ENCODE assay signal across 19 cellular contexts in the genomic region with DNA sequence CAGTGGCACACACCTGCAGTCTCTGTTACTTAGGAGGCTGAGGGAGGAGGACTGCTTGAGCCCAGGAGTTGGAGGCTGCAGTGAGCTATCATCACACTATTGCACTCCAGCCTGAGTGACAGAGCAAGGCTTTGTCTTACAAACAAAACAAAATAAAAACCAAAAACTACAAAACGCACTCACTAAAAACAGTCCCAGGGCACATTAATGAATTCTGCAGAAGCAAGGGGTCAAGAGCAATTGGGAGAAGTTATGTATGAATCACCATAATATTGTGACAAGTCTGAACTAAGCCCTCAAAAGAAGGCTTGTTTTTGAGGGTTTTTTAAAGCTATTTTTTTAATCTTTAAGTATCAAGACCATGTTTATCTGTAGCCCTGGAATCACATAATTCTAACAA.
"Had no signal": no experiment of that assay in that cellular context is flagged by ENCODE, and none has a peak within 500 bp of the region (broad histone marks: within the 10 kb centered on the region; RNA-seq: fewer than 3 reads in every experiment).

No MANE protein-coding gene starts in this region.

- H3K4me1 ChIP-seq: transverse colon had no signal

- H3K27ac ChIP-seq: epithelial cell of prostate, left ventricle myocardium inferior, neutrophil, transverse colon had no signal

- H3K4me3 ChIP-seq: left ventricle myocardium inferior, transverse colon had no signal

- H3K27me3 ChIP-seq: neutrophil, transverse colon had no signal

- H3K9me3 ChIP-seq: left ventricle myocardium inferior, neutrophil, transverse colon had no signal

- H3K36me3 ChIP-seq: left ventricle myocardium inferior, neutrophil, transverse colon had no signal

- DNase-seq: activated CD4-positive, alpha-beta memory T cell treated with anti-CD3 and anti-CD28 coated beads, Interleukin-2, amount 10 ng/mL, durations not matched to agents 7 days and 5 days; activated CD4-positive, alpha-beta T cell treated with anti-CD3 and anti-CD28 coated beads for 4 hours; activated naive CD4-positive, alpha-beta T cell treated with anti-CD3 and anti-CD28 coated beads, Interleukin-2, amount 50 U/mL, for 16 hours; activated T-cell treated with anti-CD3 and anti-CD28 coated beads, Interleukin-2, amount 50 U/mL, for 24 hours; cerebellar nuclear complex; dermis blood vessel endothelial cell; effector memory CD8-positive, alpha-beta T cell; hippocampal formation; left ventricle myocardium inferior; mesenchymal stem cell; naive thymus-derived CD8-positive, alpha-beta T cell; posterior cingulate gyrus; retina; stimulated activated CD4-positive, alpha-beta T cell treated with anti-CD3 and anti-CD28 coated beads, Interleukin-2, amount 100 ng/mL, for 48 hours; stimulated activated naive CD4-positive, alpha-beta T cell; T-helper 17 cell; transverse colon had no signal
